21 cellular contexts compared by ENCODE assay signal in genomic region chr20:6855074-6855473, GRCh38.
"Had no signal": no experiment of that assay in that cellular context is flagged by ENCODE, and none has a peak within 500 bp of the region (broad histone marks: within the 10 kb centered on the region; RNA-seq: fewer than 3 reads in every experiment).

No MANE protein-coding gene starts in this region.

- DNase-seq: activated CD8-positive, alpha-beta memory T cell treated with anti-CD3 and anti-CD28 coated beads for 24 hours; activated CD8-positive, alpha-beta memory T cell treated with anti-CD3 and anti-CD28 coated beads, Interleukin-2, amount 50 U/mL, for 4 hours; activated T-cell treated with anti-CD3 and anti-CD28 coated beads, Interleukin-2, amount 50 U/mL, for 24 hours; aorta; effector CD4-positive, alpha-beta T cell; erythroblast; foreskin fibroblast; heart right ventricle; left colon; mesenchymal stem cell; naive B cell; occipital lobe; small intestine; stimulated activated CD4-positive, alpha-beta T cell treated with anti-CD3 and anti-CD28 coated beads, Interleukin-2, amount 100 ng/mL, for 24 hours; stimulated activated naive CD8-positive, alpha-beta T cell treated with anti-CD3 and anti-CD28 coated beads, Interleukin-15, amount 100 ng/mL, for 72 hours had no signal

- H3K36me3 ChIP-seq: heart right ventricle, tibial nerve had no signal

- H3K27ac ChIP-seq: heart right ventricle, tibial nerve had no signal

- H3K4me1 ChIP-seq: heart right ventricle, tibial nerve had no signal

- H3K9me3 ChIP-seq: heart right ventricle, tibial nerve had no signal

- H3K4me3 ChIP-seq: heart right ventricle, tibial nerve had no signal

- ATAC-seq: activated naive CD4-positive, alpha-beta T cell treated with anti-CD3 and anti-CD28 coated beads, Interleukin-2, amount 50 U/mL, for 72 hours; activated T-helper 17 cell treated with anti-CD3 and anti-CD28 coated beads, Interleukin-2, amount 50 U/mL, for 72 hours; heart right ventricle; left colon; sciatic nerve; stimulated activated effector memory CD8-positive, alpha-beta T cell treated with anti-CD3 and anti-CD28 coated beads, Interleukin-12 subunit alpha, Interleukin-12 subunit beta, amount 100 ng/mL, for 72 hours; stimulated activated naive CD8-positive, alpha-beta T cell treated with anti-CD3 and anti-CD28 coated beads, Interleukin-15, amount 100 ng/mL, for 72 hours; WTC11 had no signal

- H3K27me3 ChIP-seq: tibial nerve had no signal
